Comparison of ENCODE assay signal across 19 cellular contexts in genomic region chr4:62460329-62460728, GRCh38.
"Had no signal": no experiment of that assay in that cellular context is flagged by ENCODE, and none has a peak within 500 bp of the region (broad histone marks: within the 10 kb centered on the region; RNA-seq: fewer than 3 reads in every experiment).

No MANE protein-coding gene starts in this region.

- H3K4me3 Mint-ChIP-seq: activated CD4-positive, alpha-beta T cell treated with anti-CD3 and anti-CD28 coated beads for 36 hours; activated T-helper 17 cell treated with anti-CD3 and anti-CD28 coated beads, Interleukin-2, amount 50 U/mL, for 72 hours; nephron progenitor cell; stimulated activated memory B cell treated with anti-CD40 and anti-IgM and Interleukin-4, amounts not matched to agents 10 μg/mL and 1 μg/mL and 100 μg/mL, for 72 hours; type B pancreatic cell had no signal

- ATAC-seq: activated CD4-positive, alpha-beta T cell treated with anti-CD3 and anti-CD28 coated beads for 36 hours; activated T-helper 17 cell treated with anti-CD3 and anti-CD28 coated beads, Interleukin-2, amount 50 U/mL, for 72 hours; left lung; stimulated activated memory B cell treated with anti-CD40 and anti-IgM and Interleukin-4, amounts not matched to agents 10 μg/mL and 1 μg/mL and 100 μg/mL, for 72 hours had no signal

- H3K27ac ChIP-seq: left lung, sigmoid colon, spleen, testis had no signal

- DNase-seq: activated CD4-positive, alpha-beta T cell treated with anti-CD3 and anti-CD28 coated beads for 36 hours; activated CD4-positive, alpha-beta T cell treated with anti-CD3 and anti-CD28 coated beads, Interleukin-2, amount 50 U/mL, for 48 hours; activated naive CD4-positive, alpha-beta T cell; effector CD4-positive, alpha-beta T cell; head of caudate nucleus; kidney; left lung; nephron progenitor cell; occipital lobe; posterior cingulate gyrus; sigmoid colon; spleen; stimulated activated CD4-positive, alpha-beta T cell treated with anti-CD3 and anti-CD28 coated beads, Interleukin-4, amount 100 ng/mL, for 4 hours; T-helper 2 cell; testis had no signal

- H3K4me3 ChIP-seq: left lung, sigmoid colon, spleen, testis had no signal

- H3K36me3 ChIP-seq: left lung, sigmoid colon, spleen had no signal

- H3K27me3 Mint-ChIP-seq: activated CD4-positive, alpha-beta T cell treated with anti-CD3 and anti-CD28 coated beads for 36 hours; activated T-helper 17 cell treated with anti-CD3 and anti-CD28 coated beads, Interleukin-2, amount 50 U/mL, for 72 hours; stimulated activated memory B cell treated with anti-CD40 and anti-IgM and Interleukin-4, amounts not matched to agents 10 μg/mL and 1 μg/mL and 100 μg/mL, for 72 hours; type B pancreatic cell had no signal

- H3K27ac Mint-ChIP-seq: activated CD4-positive, alpha-beta T cell treated with anti-CD3 and anti-CD28 coated beads for 36 hours; activated T-helper 17 cell treated with anti-CD3 and anti-CD28 coated beads, Interleukin-2, amount 50 U/mL, for 72 hours; nephron progenitor cell; stimulated activated memory B cell treated with anti-CD40 and anti-IgM and Interleukin-4, amounts not matched to agents 10 μg/mL and 1 μg/mL and 100 μg/mL, for 72 hours; type B pancreatic cell had no signal

- H3K36me3 Mint-ChIP-seq: stimulated activated memory B cell treated with anti-CD40 and anti-IgM and Interleukin-4, amounts not matched to agents 10 μg/mL and 1 μg/mL and 100 μg/mL, for 72 hours; type B pancreatic cell had no signal

- H3K9me3 ChIP-seq: left lung, sigmoid colon, testis had no signal

- H3K27me3 ChIP-seq: left lung, sigmoid colon, spleen, testis had no signal

- H3K4me1 ChIP-seq: left lung, sigmoid colon, spleen, testis had no signal

- FAIRE-seq: frontal cortex, kidney had no signal

- H3K9me3 Mint-ChIP-seq: nephron progenitor cell, type B pancreatic cell had no signal

- H3K4me1 Mint-ChIP-seq: activated CD4-positive, alpha-beta T cell treated with anti-CD3 and anti-CD28 coated beads for 36 hours; activated T-helper 17 cell treated with anti-CD3 and anti-CD28 coated beads, Interleukin-2, amount 50 U/mL, for 72 hours; stimulated activated memory B cell treated with anti-CD40 and anti-IgM and Interleukin-4, amounts not matched to agents 10 μg/mL and 1 μg/mL and 100 μg/mL, for 72 hours had no signal
